Comparison of ENCODE assay signal across 15 cellular contexts in genomic region chr18:79186649-79187048, GRCh38.
DNase-seq lines count a peak whose midpoint lies in the region; ATAC-seq and TF ChIP-seq lines count a peak whose summit lies in the region.
"Had no signal": no experiment of that assay in that cellular context is flagged by ENCODE, and none has a peak within 500 bp of the region (broad histone marks: within the 10 kb centered on the region; RNA-seq: fewer than 3 reads in every experiment).

No MANE protein-coding gene starts in this region.

- no peak for TF ChIP-seq CTCF in GM13976 (IDR thresholded peaks at IDR 0.05; ENCODE audit: borderline replicate concordance, control extremely low read depth, extremely low read depth, insufficient read depth, missing control alignments)

- in situ Hi-C loops in GM13976 (cut with MboI; ENCODE audit: low sequenced_read_pairs, unreplicated experiment) = no loop called here

- DNase-seq in GM13976 (ENCODE audit: low spot score) (peak; percentile 42), activated gamma-delta T cell treated with Interleukin-2 at 50 U/mL for 16 hours (no peak), NCI-H2227 treated with DMSO at 0.1 percent for 48 hours (lab: John Stamatoyannopoulos, UW) (no peak)
- DNase-seq: activated CD4-positive, alpha-beta T cell treated with anti-CD3 and anti-CD28 coated beads for 48 hours; activated T-cell treated with anti-CD3 and anti-CD28 coated beads for 4 hours; effector CD4-positive, alpha-beta T cell; foreskin fibroblast; left lung; NCI-H345; pancreas had no signal

- ATAC-seq in GM19438 (IDR thresholded peaks at IDR 0.05; ENCODE audit: low read depth, unreplicated experiment) (peak; percentile 66), HG02610 (IDR thresholded peaks at IDR 0.05; ENCODE audit: unreplicated experiment) (peak; percentile 79), HG03442 (IDR thresholded peaks at IDR 0.05; ENCODE audit: unreplicated experiment) (peak; percentile 65), HG02763 (IDR thresholded peaks at IDR 0.05; ENCODE audit: unreplicated experiment) (no peak), GM21825 (IDR thresholded peaks at IDR 0.05; ENCODE audit: unreplicated experiment) (no peak)
- ATAC-seq: left lung, pancreas had no signal

Comparison
In these comparisons a context has a peak if more than half of its experiments do, and no peak if none do; other contexts are left out.
1. ATAC-seq: peak in GM19438 (single experiment), HG02610 (single experiment) and HG03442 (single experiment); none in HG02763 (single experiment) and GM21825 (single experiment).